1 cellular context compared by ENCODE assay signal in the genomic region with DNA sequence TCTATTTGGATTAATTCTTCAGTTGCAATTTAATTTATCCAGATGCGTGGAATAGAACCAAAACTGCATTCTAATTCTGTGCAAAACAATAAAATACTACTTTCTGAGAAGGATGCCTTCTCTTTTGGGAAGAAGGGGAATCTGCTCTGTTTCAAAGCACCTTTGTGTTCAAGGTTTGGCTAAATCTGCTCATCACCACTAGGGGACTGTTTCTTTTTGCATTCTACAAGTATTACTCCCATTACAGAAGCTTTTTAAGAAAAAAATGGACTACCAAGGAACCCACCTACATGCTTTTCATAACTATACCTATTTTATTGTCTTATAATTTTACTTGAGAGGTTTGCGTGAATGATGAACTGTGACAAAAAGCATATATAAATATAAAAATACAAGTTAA.
TF ChIP-seq lines count a peak whose summit lies in the region.

No MANE protein-coding gene starts in this region.

TF ChIP-seq in endothelial cell of umbilical vein, 7 proteins besides CTCF, POLR2A, EP300 and RAD21:
- no peak for TF ChIP-seq POLR2AphosphoS5 (IDR thresholded peaks at IDR 0.05; ENCODE audit: insufficient read depth, low read depth, low read length)
- TF ChIP-seq GATA2 (IDR thresholded peaks at IDR 0.05; ENCODE audit: insufficient read depth, insufficient read length, low read depth, low read length), result no peak
- no peak for TF ChIP-seq JUN (IDR thresholded peaks at IDR 0.05; ENCODE audit: borderline replicate concordance, insufficient read depth, insufficient read length, low read depth)
- TF ChIP-seq MYC (IDR thresholded peaks at IDR 0.05; ENCODE audit: low read depth, low read length), result no peak
- no peak for TF ChIP-seq EZH2 (IDR thresholded peaks at IDR 0.05; ENCODE audit: borderline replicate concordance, low read depth, low read length, severe bottlenecking)
- TF ChIP-seq FOS (IDR thresholded peaks at IDR 0.05; ENCODE audit: borderline replicate concordance, insufficient read depth, low read length), result no peak
- TF ChIP-seq, protein P1, sequence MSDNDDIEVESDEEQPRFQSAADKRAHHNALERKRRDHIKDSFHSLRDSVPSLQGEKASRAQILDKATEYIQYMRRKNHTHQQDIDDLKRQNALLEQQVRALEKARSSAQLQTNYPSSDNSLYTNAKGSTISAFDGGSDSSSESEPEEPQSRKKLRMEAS (IDR thresholded peaks at IDR 0.05; ENCODE audit: insufficient read depth, insufficient read length), result no peak
TF ChIP-seq in endothelial cell of umbilical vein: peak in this region for 0.
